8 cellular contexts compared by ENCODE assay signal in the genomic region with DNA sequence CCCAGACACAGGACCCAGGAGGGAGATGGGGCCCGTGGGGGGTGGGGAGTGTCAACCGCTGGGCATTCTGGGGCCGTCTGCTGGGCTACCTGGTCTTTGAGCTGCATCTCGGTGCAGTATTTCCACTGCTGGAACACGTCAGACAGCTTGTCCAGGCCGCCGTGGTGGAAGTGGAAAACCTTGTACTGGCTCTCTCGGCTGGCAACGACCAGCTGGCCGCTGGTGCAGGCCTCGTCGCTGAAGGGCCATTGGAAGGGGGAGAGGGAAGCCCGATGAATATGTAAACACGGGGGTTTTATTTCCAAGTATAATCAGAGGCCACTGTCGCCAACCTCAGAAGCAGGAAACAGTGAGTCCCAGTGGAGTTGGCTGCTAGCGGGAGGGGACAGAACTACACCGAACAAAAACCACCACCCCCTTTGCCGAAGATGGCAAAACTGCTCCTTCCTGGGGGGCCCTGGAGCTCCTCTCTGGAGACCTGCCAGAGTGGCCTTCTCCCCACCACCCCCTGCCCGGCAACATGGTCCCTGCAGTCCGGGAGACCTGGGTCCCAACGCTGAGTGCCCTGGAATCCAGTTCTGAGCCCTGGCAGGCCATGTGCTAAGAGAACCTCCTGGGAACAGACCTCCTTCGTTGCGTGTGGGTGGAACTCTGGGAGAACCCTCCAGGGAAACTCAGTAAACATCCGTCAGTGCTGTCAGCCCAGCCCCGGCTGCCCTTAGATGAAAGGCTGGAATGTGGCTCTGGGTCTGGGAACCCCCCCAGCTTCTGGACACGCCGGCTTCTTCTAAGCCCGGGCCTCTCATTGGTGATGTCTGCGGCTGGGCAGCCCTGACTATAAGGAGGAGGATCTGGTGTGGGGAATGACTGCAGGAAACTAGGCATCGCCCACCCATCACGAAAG.
DNase-seq lines count a peak whose midpoint lies in the region; ATAC-seq, FAIRE-seq and TF ChIP-seq lines count a peak whose summit lies in the region.

No MANE protein-coding gene starts in this region.

- H3K27me3 Mint-ChIP-seq in neural progenitor cell (ENCODE audit: insufficient read depth, low read depth) = peaks cover 23% of the 10 kb centered on the region
- H3K27me3 Mint-ChIP-seq in activated naive CD8-positive, alpha-beta T cell treated with anti-CD3 and anti-CD28 coated beads for 36 hours = no peaks in the 10 kb centered on the region

- H3K4me3 Mint-ChIP-seq in neural progenitor cell = peak overlapping the region; percentile 84
- no peak overlapping the region for H3K4me3 Mint-ChIP-seq in activated naive CD8-positive, alpha-beta T cell treated with anti-CD3 and anti-CD28 coated beads for 36 hours

- no peak overlapping the region for H3K9ac ChIP-seq in neural progenitor cell

- H3F3A ChIP-seq in neural progenitor cell (ENCODE audit: low read depth) = peaks cover 41% of the 10 kb centered on the region

- no peaks in the 10 kb centered on the region for H3K9me3 ChIP-seq in neural progenitor cell (ENCODE audit: low read depth)

- FAIRE-seq in GM12891 (lab: Jason Lieb, UNC) = no peak

- ATAC-seq in stimulated activated naive CD8-positive, alpha-beta T cell treated with anti-CD3 and anti-CD28 coated beads, Interleukin-15, Interleukin-2, amounts not matched to agents 100 U/mL and 50 U/mL, for 24 hours = no peak

- H3K9me3 Mint-ChIP-seq in neural progenitor cell = no peaks in the 10 kb centered on the region
- no peaks in the 10 kb centered on the region for H3K9me3 Mint-ChIP-seq in activated naive CD8-positive, alpha-beta T cell treated with anti-CD3 and anti-CD28 coated beads for 36 hours

- H3K4me1 ChIP-seq in neural progenitor cell = peaks cover 37% of the 10 kb centered on the region

- no peak for TF ChIP-seq POLR2A in GM12891 (IDR thresholded peaks at IDR 0.05; ENCODE audit: low read depth, low read length)

- peaks cover 70% of the 10 kb centered on the region for H3K4me1 Mint-ChIP-seq in neural progenitor cell
- H3K4me1 Mint-ChIP-seq in activated naive CD8-positive, alpha-beta T cell treated with anti-CD3 and anti-CD28 coated beads for 36 hours = no peaks in the 10 kb centered on the region

- H4K20me1 ChIP-seq in neural progenitor cell (ENCODE audit: low read depth) = peaks cover 76% of the 10 kb centered on the region

- peak overlapping the region; percentile 82 for H3K4me2 ChIP-seq in neural progenitor cell

- H3K27ac Mint-ChIP-seq in neural progenitor cell = peak overlapping the region; percentile 82
- no peak overlapping the region for H3K27ac Mint-ChIP-seq in activated naive CD8-positive, alpha-beta T cell treated with anti-CD3 and anti-CD28 coated beads for 36 hours

- H3K4me3 ChIP-seq in fibroblast of pulmonary artery (replicated peaks; ENCODE audit: low read depth, low read length) (no peak overlapping the region), neural progenitor cell (peak overlapping the region; percentile 43)

- H3K36me3 Mint-ChIP-seq in neural progenitor cell = peaks cover 7% of the 10 kb centered on the region
- peaks cover 2% of the 10 kb centered on the region for H3K36me3 Mint-ChIP-seq in activated naive CD8-positive, alpha-beta T cell treated with anti-CD3 and anti-CD28 coated beads for 36 hours

- no peak for TF ChIP-seq CTCF in fibroblast of pulmonary artery (IDR thresholded peaks at IDR 0.05; ENCODE audit: low read length, missing control alignments)
- no peak for TF ChIP-seq CTCF in neural progenitor cell (IDR thresholded peaks at IDR 0.05)

- no peak overlapping the region for H3K27ac ChIP-seq in neural progenitor cell

- peak; percentile 88 for DNase-seq in AG08395 (ENCODE audit: low spot score)
- DNase-seq in NCI-H460 (ENCODE audit: extremely low read depth, low read depth) = peak; percentile 30
- DNase-seq in fibroblast of pulmonary artery (ENCODE audit: low read depth) = peak; percentile 90
- peak; percentile 72 for DNase-seq in neural progenitor cell (ENCODE audit: low spot score)
- no peak for DNase-seq in GM12891 (ENCODE audit: insufficient read length, low spot score)
- no peak for DNase-seq in MV-4-11 (lab: John Stamatoyannopoulos, UW)
- DNase-seq in stimulated activated naive CD8-positive, alpha-beta T cell treated with anti-CD3 and anti-CD28 coated beads, Interleukin-15, Interleukin-2, amounts not matched to agents 100 U/mL and 50 U/mL, for 24 hours = no peak
- no peak for DNase-seq in activated naive CD8-positive, alpha-beta T cell treated with anti-CD3 and anti-CD28 coated beads for 36 hours

- peaks cover 44% of the 10 kb centered on the region for H3K27me3 ChIP-seq in neural progenitor cell

- H3K79me2 ChIP-seq in neural progenitor cell (ENCODE audit: low read depth) = no peaks in the 10 kb centered on the region

- no peak overlapping the region for H2AFZ ChIP-seq in neural progenitor cell (replicated peaks)

- no peaks in the 10 kb centered on the region for H3K36me3 ChIP-seq in neural progenitor cell

TF ChIP-seq in GM12891, 5 proteins besides CTCF, POLR2A, EP300 and RAD21:
- no peak for TF ChIP-seq POU2F2 (IDR thresholded peaks at IDR 0.05; ENCODE audit: low read depth, low read length)

Comparison
In these comparisons a context has a peak if more than half of its experiments do, and no peak if none do; other contexts are left out.
1. DNase-seq: peak in AG08395 (single experiment), NCI-H460 (single experiment), fibroblast of pulmonary artery (single experiment) and neural progenitor cell (single experiment); none in GM12891 (single experiment), MV-4-11 (single experiment), stimulated activated naive CD8-positive, alpha-beta T cell treated with anti-CD3 and anti-CD28 coated beads, Interleukin-15, Interleukin-2, amounts not matched to agents 100 U/mL and 50 U/mL, for 24 hours (single experiment) and activated naive CD8-positive, alpha-beta T cell treated with anti-CD3 and anti-CD28 coated beads for 36 hours (single experiment).